ENCODE assay signal across 22 cellular contexts in the genomic region with DNA sequence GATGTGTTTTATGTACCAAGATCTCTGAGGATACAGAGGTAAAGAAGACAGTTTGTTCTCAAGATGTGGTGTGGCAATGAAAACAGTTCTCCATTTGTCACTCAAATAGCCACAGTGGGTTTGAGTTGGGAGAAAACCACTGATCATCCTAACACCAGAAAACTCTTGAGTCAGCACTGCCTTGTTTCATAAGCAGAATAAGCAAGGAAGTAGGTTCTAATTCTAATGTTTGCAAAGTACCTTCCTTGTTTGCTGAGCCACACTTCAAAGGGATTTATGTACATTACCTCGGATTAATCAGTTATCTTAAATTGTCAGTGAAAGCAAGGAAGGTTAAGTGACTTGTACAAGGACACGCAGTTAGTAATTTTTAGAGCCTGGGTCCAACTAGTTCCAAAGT.
DNase-seq lines count a peak whose midpoint lies in the region; ATAC-seq, FAIRE-seq and TF ChIP-seq lines count a peak whose summit lies in the region.
"Had no signal": no experiment of that assay in that cellular context is flagged by ENCODE, and none has a peak within 500 bp of the region (broad histone marks: within the 10 kb centered on the region; RNA-seq: fewer than 3 reads in every experiment).

No MANE protein-coding gene starts in this region.

- H3K4me3 ChIP-seq in IMR-90 (ENCODE audit: insufficient read depth, low read depth, low read length) (no peak overlapping the region), endodermal cell (ENCODE audit: low read length) (no peak overlapping the region), tibial artery (no peak overlapping the region), kidney (ENCODE audit: low read length in 2 of 2) (no peak overlapping the region)
- H3K4me3 ChIP-seq: coronary artery, GM23338, lung, MG63, SJCRH30 had no signal

- TF ChIP-seq CTCF in IMR-90 (conservative IDR thresholded peaks at IDR 0.05; ENCODE audit: low read depth, low read length) (no peak), endodermal cell (conservative IDR thresholded peaks at IDR 0.05) (no peak), tibial artery (IDR thresholded peaks at IDR 0.05) (no peak), kidney (IDR thresholded peaks at IDR 0.05; ENCODE audit: borderline replicate concordance, extremely low read depth, insufficient read depth) (no peak)

- H3K27me3 Mint-ChIP-seq in endodermal cell (ENCODE audit: insufficient read depth) = peaks cover 9% of the 10 kb centered on the region
- H3K27me3 Mint-ChIP-seq: activated naive CD8-positive, alpha-beta T cell; B cell had no signal

- H3K27ac ChIP-seq in IMR-90 (ENCODE audit: insufficient read depth, low read length) = no peak overlapping the region
- H3K27ac ChIP-seq in endodermal cell (ENCODE audit: low read depth, low read length) = peak overlapping the region; percentile 94
- no peak overlapping the region for H3K27ac ChIP-seq in tibial artery
- no peak overlapping the region for H3K27ac ChIP-seq in kidney (ENCODE audit: low read depth in 2 of 2, low read length in 2 of 2)
- H3K27ac ChIP-seq: brain microvascular endothelial cell, coronary artery, parathyroid adenoma, SJCRH30 had no signal

- H4K5ac ChIP-seq in IMR-90 (ENCODE audit: low read depth, low read length) = no peak overlapping the region

- no peak overlapping the region for H2AK5ac ChIP-seq in IMR-90 (ENCODE audit: low read depth, low read length)

- FAIRE-seq in kidney (lab: Jason Lieb, UNC) = no peak
- FAIRE-seq: GM19239 had no signal

- WGBS in IMR-90 (ENCODE audit: extremely low coverage in 2 of 2, insufficient read length in 1 of 2), 2 experiments = no CpG with 5 or more reads among the region's 2 CpGs
- WGBS in endodermal cell (ENCODE audit: insufficient coverage in 1 of 2, insufficient read length in 1 of 2), 2 experiments = 44 to 56% methylated on average over 2 of the region's 2 CpGs

- CTCF ChIA-PET in IMR-90 (lab: Yijun Ruan, JAX) = no interaction called here
- CTCF ChIA-PET in HEK293T (lab: Yijun Ruan, JAX) = no interaction called here

- dilution Hi-C loops in IMR-90 (cut with HindIII; ENCODE audit: low sequenced_read_pairs, unreplicated experiment) = no loop called here

- H3K9me3 Mint-ChIP-seq in endodermal cell = no peaks in the 10 kb centered on the region

- intact Hi-C loops in IMR-90 (cut with micrococcal nuclease) = no loop called here
- intact Hi-C loops in tibial artery (cut with DNase I; ENCODE audit: low total_unique reads) = no loop called here
- intact Hi-C loops in kidney (cut with DNase I) = no loop called here

- H4K20me1 ChIP-seq in IMR-90 (ENCODE audit: insufficient read depth, low read length) = no peaks in the 10 kb centered on the region

- POLR2A ChIA-PET in IMR-90 (lab: Charles Lee; ENCODE audit: unreplicated experiment) (no interaction called here), HEK293T (lab: Yijun Ruan, JAX) (no interaction called here)

- no peak overlapping the region for H3K4me3 Mint-ChIP-seq in endodermal cell
- H3K4me3 Mint-ChIP-seq: activated naive CD8-positive, alpha-beta T cell; B cell had no signal

- no peak overlapping the region for H2AK9ac ChIP-seq in IMR-90 (replicated peaks; ENCODE audit: low read depth, low read length, poor library complexity)

- H3K27me3 ChIP-seq in IMR-90 (ENCODE audit: control insufficient read depth, insufficient read depth, low read length) (peaks cover 27% of the 10 kb centered on the region), endodermal cell (ENCODE audit: control insufficient read depth, insufficient read depth, low read length, poor library complexity, severe bottlenecking) (peaks cover 30% of the 10 kb centered on the region), tibial artery (no peaks in the 10 kb centered on the region)
- H3K27me3 ChIP-seq: brain microvascular endothelial cell, MG63, SJCRH30 had no signal

- no peak overlapping the region for H2BK15ac ChIP-seq in IMR-90 (ENCODE audit: low read depth, low read length)

- no peak overlapping the region for H2AFZ ChIP-seq in IMR-90 (replicated peaks; ENCODE audit: low read length, poor library complexity)
- H2AFZ ChIP-seq: parathyroid adenoma had no signal

- no peak overlapping the region for H3K56ac ChIP-seq in IMR-90 (ENCODE audit: extremely low read depth, insufficient read depth, low read length)

- no peak for TF ChIP-seq POLR2A in IMR-90 (IDR thresholded peaks at IDR 0.05; ENCODE audit: low read depth, low read length)

- H3K9me3 ChIP-seq in IMR-90 (ENCODE audit: control insufficient read depth, insufficient read depth, low read length) = no peaks in the 10 kb centered on the region; the same call in 1 of the 2 replicates
- no peaks in the 10 kb centered on the region for H3K9me3 ChIP-seq in endodermal cell (ENCODE audit: control insufficient read depth, low read length)
- H3K9me3 ChIP-seq in tibial artery = peaks cover 0 to 5% (median 0%) of the 10 kb centered on the region in 3 donors
- peaks cover 0 to 3% of the 10 kb centered on the region in 2 donors for H3K9me3 ChIP-seq in kidney (ENCODE audit: control insufficient read depth in 1 of 2, low read length in 2 of 2)
- H3K9me3 ChIP-seq: SJCRH30 had no signal

- no peaks in the 10 kb centered on the region; the same call in 1 of the 2 replicates for H3K9me1 ChIP-seq in IMR-90 (ENCODE audit: insufficient read depth, low read length)

- H4K8ac ChIP-seq in IMR-90 (ENCODE audit: low read depth in 2 of 2, low read length in 2 of 2) = no peak overlapping the region

- no peak overlapping the region for H2BK20ac ChIP-seq in IMR-90 (ENCODE audit: low read depth, low read length)

- H3K79me1 ChIP-seq in IMR-90 (ENCODE audit: low read depth in 1 of 2, low read length in 2 of 2) = no peaks in the 10 kb centered on the region

- in situ Hi-C loops in IMR-90 (cut with MboI; ENCODE audit: low sequenced_read_pairs) = no loop called here

- H3K14ac ChIP-seq in IMR-90 (replicated peaks; ENCODE audit: low read depth, low read length) = no peak overlapping the region

- H3K9ac ChIP-seq in IMR-90 (ENCODE audit: low read depth, low read length) (no peak overlapping the region), endodermal cell (ENCODE audit: extremely low read depth, low read length, poor library complexity, severe bottlenecking) (no peak overlapping the region), kidney (ENCODE audit: low read length in 2 of 2) (no peak overlapping the region)
- H3K9ac ChIP-seq: parathyroid adenoma had no signal

- H3K4me1 Mint-ChIP-seq in endodermal cell = peaks cover 13% of the 10 kb centered on the region
- H3K4me1 Mint-ChIP-seq: B cell had no signal

- no peak overlapping the region for H4K91ac ChIP-seq in IMR-90 (ENCODE audit: insufficient read depth, low read depth, low read length)

- no peak for DNase-seq in IMR-90
- DNase-seq in NOMO-1 (lab: John Stamatoyannopoulos, UW; ENCODE audit: unreplicated experiment in 2 of 2) = peak; percentile 18 to 83
- no peak for DNase-seq in endodermal cell
- peak; percentile 54 for DNase-seq in renal cortical epithelial cell (ENCODE audit: low read depth)
- no peak for DNase-seq in stimulated activated naive CD8-positive, alpha-beta T cell treated with anti-CD3 and anti-CD28 coated beads, Interleukin-15, Interleukin-2, amounts not matched to agents 100 U/mL and 50 U/mL, for 24 hours
- no peak for DNase-seq in HEK293T (ENCODE audit: extremely low spot score)
- DNase-seq in tibial artery = no peak
- DNase-seq in kidney = no peak
- DNase-seq: activated CD4-positive, CD25-positive, alpha-beta regulatory T cell; brain microvascular endothelial cell; MG63; NCI-H187; NCI-H345; stimulated activated CD4-positive, alpha-beta T cell treated with anti-CD3 and anti-CD28 coated beads, Interleukin-2, amount 100 ng/mL, for 48 hours had no signal

- H3K27ac Mint-ChIP-seq in endodermal cell = no peak overlapping the region
- H3K27ac Mint-ChIP-seq: activated naive CD8-positive, alpha-beta T cell; B cell; GM23338 had no signal

- no peak overlapping the region for H3K4ac ChIP-seq in IMR-90 (ENCODE audit: low read depth, low read length)

- H2BK5ac ChIP-seq in IMR-90 (ENCODE audit: low read depth, low read length, poor library complexity, severe bottlenecking) = no peak overlapping the region

- no TSS peak for BruUV-seq in IMR-90 (replicated peaks; lab: Mats Ljungman, UMichigan)

- no peak overlapping the region for H3K18ac ChIP-seq in IMR-90 (ENCODE audit: low read depth, low read length)

- no peak overlapping the region for H2BK120ac ChIP-seq in IMR-90 (ENCODE audit: low read depth, low read length)

- no peaks in the 10 kb centered on the region for H3K36me3 ChIP-seq in IMR-90 (ENCODE audit: control insufficient read depth, insufficient read depth, low read length)
- no peaks in the 10 kb centered on the region for H3K36me3 ChIP-seq in endodermal cell (ENCODE audit: control insufficient read depth, insufficient read depth, low read length)
- H3K36me3 ChIP-seq in tibial artery = no peaks in the 10 kb centered on the region
- no peaks in the 10 kb centered on the region for H3K36me3 ChIP-seq in kidney (ENCODE audit: control insufficient read depth in 1 of 2, insufficient read depth in 2 of 2, low read length in 2 of 2)
- H3K36me3 ChIP-seq: brain microvascular endothelial cell, MG63, SJCRH30 had no signal

- no peak overlapping the region for H3K4me2 ChIP-seq in IMR-90 (ENCODE audit: low read depth, low read length)
- H3K4me2 ChIP-seq: GM23338 had no signal

- no peaks in the 10 kb centered on the region for H3K36me3 Mint-ChIP-seq in endodermal cell (ENCODE audit: low read depth)

- no peak for ATAC-seq in IMR-90 (ENCODE audit: low read depth)
- ATAC-seq in stimulated activated naive CD8-positive, alpha-beta T cell treated with anti-CD3 and anti-CD28 coated beads, Interleukin-15, Interleukin-2, amounts not matched to agents 100 U/mL and 50 U/mL, for 24 hours = no peak

- H3K4me1 ChIP-seq in IMR-90 (ENCODE audit: control insufficient read depth, insufficient read depth, low read length) (peaks cover 9% of the 10 kb centered on the region), endodermal cell (ENCODE audit: control insufficient read depth, insufficient read depth, low read length) (peaks cover 5% of the 10 kb centered on the region), tibial artery (peaks cover 0 to 8% (median 2%) of the 10 kb centered on the region in 4 donors), kidney (ENCODE audit: control insufficient read depth in 1 of 2, insufficient read depth in 1 of 2, low read depth in 1 of 2, low read length in 2 of 2) (no peaks in the 10 kb centered on the region)
- H3K4me1 ChIP-seq: parathyroid adenoma had no signal

- peak overlapping the region; percentile 11; the same call in 1 of the 2 replicates for H3K23ac ChIP-seq in IMR-90 (ENCODE audit: low read depth, low read length)

- TF ChIP-seq RAD21 in IMR-90 (IDR thresholded peaks at IDR 0.05; ENCODE audit: low read length) = no peak

TF ChIP-seq in IMR-90, 13 proteins besides CTCF, POLR2A, EP300 and RAD21 (continues in another document):
- TF ChIP-seq MXI1 (IDR thresholded peaks at IDR 0.05; ENCODE audit: borderline replicate concordance, low read depth, low read length) = no peak
- TF ChIP-seq BHLHE40 (IDR thresholded peaks at IDR 0.05; ENCODE audit: low read depth, low read length) = no peak

TF ChIP-seq in HEK293T, 16 proteins besides CTCF, POLR2A, EP300 and RAD21 (continues in another document):
- TF ChIP-seq TARDBP (IDR thresholded peaks at IDR 0.05) = no peak

Comparison
In these comparisons a context has a peak if more than half of its experiments do, and no peak if none do; other contexts are left out.
1. DNase-seq: peak in NOMO-1 (2 of 2) and renal cortical epithelial cell (single experiment); none in IMR-90 (single experiment), endodermal cell (single experiment), stimulated activated naive CD8-positive, alpha-beta T cell treated with anti-CD3 and anti-CD28 coated beads, Interleukin-15, Interleukin-2, amounts not matched to agents 100 U/mL and 50 U/mL, for 24 hours (single experiment), HEK293T (single experiment), tibial artery (0 of 2) and kidney (single experiment).